Comparison of ENCODE assay signal across 9 cellular contexts in genomic region chr3:63862804-63863149, GRCh38. TPM values are rescaled to one million over a fixed set of nuclear protein-coding genes. Genes with fewer than 3 reads are reported as not detected.
DNase-seq lines count a peak whose midpoint lies in the region; ATAC-seq and TF ChIP-seq lines count a peak whose summit lies in the region.
"Had no signal": no experiment of that assay in that cellular context is flagged by ENCODE, and none has a peak within 500 bp of the region (broad histone marks: within the 10 kb centered on the region; RNA-seq: fewer than 3 reads in every experiment).

No MANE protein-coding gene starts in this region.

- DNase-seq in CD14-positive monocyte (ENCODE audit: low spot score) (no peak), cerebellum (ENCODE audit: low spot score) (no peak), HCEC 1CT (no peak)
- no peak for DNase-seq in activated CD4-positive, alpha-beta memory T cell treated with anti-CD3 and anti-CD28 coated beads for 36 hours
- DNase-seq in activated effector memory CD4-positive, alpha-beta T cell treated with Interleukin-2 at 50 U/mL for 16 hours, result no peak

- peak; percentile 7 for ATAC-seq in GM21576 (IDR thresholded peaks at IDR 0.05; ENCODE audit: unreplicated experiment)

- peak overlapping the region; percentile 89 to 96 (median 92) for H3K27ac Mint-ChIP-seq in CD14-positive monocyte
- peak overlapping the region; percentile 90 for H3K27ac Mint-ChIP-seq in activated CD4-positive, alpha-beta memory T cell treated with anti-CD3 and anti-CD28 coated beads for 36 hours

- H3K9me3 ChIP-seq in iPS-18a (ENCODE audit: control insufficient read depth, low read depth, low read length) (no peaks in the 10 kb centered on the region), stomach smooth muscle (ENCODE audit: control insufficient read depth in 2 of 2, low read length in 2 of 2) (no peaks in the 10 kb centered on the region)

- peaks cover 33% of the 10 kb centered on the region for H3K4me1 ChIP-seq in iPS-18a (ENCODE audit: control insufficient read depth, low read depth, low read length)
- peaks cover 10% of the 10 kb centered on the region for H3K4me1 ChIP-seq in stomach smooth muscle (ENCODE audit: control insufficient read depth, insufficient read depth, low read length)

- H3K4me1 Mint-ChIP-seq in CD14-positive monocyte, result peaks cover 35% of the 10 kb centered on the region
- H3K4me1 Mint-ChIP-seq in activated CD4-positive, alpha-beta memory T cell treated with anti-CD3 and anti-CD28 coated beads for 36 hours (ENCODE audit: low read depth), result peaks cover 39% of the 10 kb centered on the region

- H3K4me3 ChIP-seq in iPS-18a (ENCODE audit: low read length) (peak overlapping the region; percentile 85), stomach smooth muscle (ENCODE audit: low read length in 2 of 2) (peak overlapping the region; percentile 76 to 86)

- H3K36me3 ChIP-seq in iPS-18a (ENCODE audit: control insufficient read depth, low read depth, low read length) (no peaks in the 10 kb centered on the region), stomach smooth muscle (ENCODE audit: control insufficient read depth in 2 of 2, insufficient read depth in 2 of 2, low read length in 2 of 2) (no peaks in the 10 kb centered on the region)

- peaks cover 4% of the 10 kb centered on the region for H3K27me3 ChIP-seq in iPS-18a (ENCODE audit: control insufficient read depth, insufficient read depth, low read length)
- no peaks in the 10 kb centered on the region for H3K27me3 ChIP-seq in stomach smooth muscle (ENCODE audit: control insufficient read depth in 1 of 2, insufficient read depth in 2 of 2, low read length in 2 of 2)

- intact Hi-C loops in CD14-positive monocyte (cut with micrococcal nuclease), result loop anchor here in 1 of 2 donors (10.0 kb wide), 1 partner anchor 132 kb away; no protein-coding TSS in a partner anchor
- intact Hi-C loops in activated CD4-positive, alpha-beta memory T cell treated with anti-CD3 and anti-CD28 coated beads for 36 hours (cut with micrococcal nuclease), result loop anchor here (5.0 kb wide), 2 partner anchors 105 to 160 kb away; partner anchors contain the start of gene PSMD6

- H3K9me3 Mint-ChIP-seq in CD14-positive monocyte, result no peaks in the 10 kb centered on the region
- H3K9me3 Mint-ChIP-seq in activated CD4-positive, alpha-beta memory T cell treated with anti-CD3 and anti-CD28 coated beads for 36 hours, result no peaks in the 10 kb centered on the region

- peak overlapping the region; percentile 92 to 97 for H3K4me3 Mint-ChIP-seq in CD14-positive monocyte
- peak overlapping the region; percentile 71 for H3K4me3 Mint-ChIP-seq in activated CD4-positive, alpha-beta memory T cell treated with anti-CD3 and anti-CD28 coated beads for 36 hours

- CTCF ChIA-PET in activated CD4-positive, alpha-beta memory T cell treated with anti-CD3 and anti-CD28 coated beads for 36 hours (lab: Charles Lee), result interaction anchor here (0.9 kb wide), 1 partner anchor 117 kb away, joined by 3 read pairs; no protein-coding TSS in a partner anchor

- POLR2A ChIA-PET in activated CD4-positive, alpha-beta memory T cell treated with anti-CD3 and anti-CD28 coated beads for 36 hours (lab: Charles Lee), result interaction anchor here (0.6 kb wide), 1 partner anchor 133 kb away, joined by 3 read pairs; no protein-coding TSS in a partner anchor

- H3K36me3 Mint-ChIP-seq in CD14-positive monocyte, result peaks cover 12 to 21% of the 10 kb centered on the region in 2 donors
- peaks cover 21% of the 10 kb centered on the region for H3K36me3 Mint-ChIP-seq in activated CD4-positive, alpha-beta memory T cell treated with anti-CD3 and anti-CD28 coated beads for 36 hours

- H3K27ac ChIP-seq in iPS-18a (ENCODE audit: low read length) (peak overlapping the region; percentile 25), stomach smooth muscle (ENCODE audit: low read length) (peak overlapping the region; percentile 46)

- H3K9ac ChIP-seq in iPS-18a (ENCODE audit: low read length) (peak overlapping the region; percentile 85), stomach smooth muscle (ENCODE audit: low read length in 2 of 2) (peak overlapping the region; percentile 86 to 87)

- TF ChIP-seq CTCF in CD14-positive monocyte (IDR thresholded peaks at IDR 0.05), result no peak

- peaks cover 0 to 3% (median 3%) of the 10 kb centered on the region in 3 donors for H3K27me3 Mint-ChIP-seq in CD14-positive monocyte (ENCODE audit: low read depth in 3 of 3)
- H3K27me3 Mint-ChIP-seq in activated CD4-positive, alpha-beta memory T cell treated with anti-CD3 and anti-CD28 coated beads for 36 hours, result no peaks in the 10 kb centered on the region

RNA-seq across cellular contexts. Expression of gene THOC7, which starts 0.8 kb away (rescaled TPM):
- 10 to 100 TPM; 70.1 to 74.8 TPM for polyA plus RNA-seq in CD14-positive monocyte
- total RNA-seq in activated CD4-positive, alpha-beta memory T cell treated with anti-CD3 and anti-CD28 coated beads for 36 hours, result 10 to 100 TPM; 85.2 to 88.9 TPM
- total RNA-seq in cerebellum, result 32.9 TPM

RNA-seq across cellular contexts. Expression of gene ATXN7, which starts 0.9 kb away (rescaled TPM):
- polyA plus RNA-seq in CD14-positive monocyte, result 1 to 10 TPM; 2.7 to 3.2 TPM
- 10 to 100 TPM; 26.3 to 29.4 TPM for total RNA-seq in activated CD4-positive, alpha-beta memory T cell treated with anti-CD3 and anti-CD28 coated beads for 36 hours
- total RNA-seq in cerebellum, result 26.7 TPM

RNA-seq across cellular contexts. Expression of gene C3orf49, which starts 43.7 kb away (rescaled TPM):
- polyA plus RNA-seq in CD14-positive monocyte, result not detected
- not detected for total RNA-seq in activated CD4-positive, alpha-beta memory T cell treated with anti-CD3 and anti-CD28 coated beads for 36 hours
- total RNA-seq in cerebellum, result not detected

RNA-seq across cellular contexts. Expression of gene SCAANT1, which starts 49.4 kb away (rescaled TPM):
- polyA plus RNA-seq in CD14-positive monocyte, result not detected
- not detected for total RNA-seq in activated CD4-positive, alpha-beta memory T cell treated with anti-CD3 and anti-CD28 coated beads for 36 hours
- not detected for total RNA-seq in cerebellum
- total RNA-seq: HT1080 had no signal
